In genomic region chr7:43439631-43440401, GRCh38 we compare ENCODE assay signal across 8 cellular contexts.
DNase-seq lines count a peak whose midpoint lies in the region; ATAC-seq and TF ChIP-seq lines count a peak whose summit lies in the region.

No MANE protein-coding gene starts in this region.

- H3K36me3 Mint-ChIP-seq in naive thymus-derived CD8-positive, alpha-beta T cell: no peaks in the 10 kb centered on the region

- no TSS peak for BruUV-seq in HCT116 (replicated peaks; lab: Mats Ljungman, UMichigan)

- H3K9me2 ChIP-seq in HCT116 (ENCODE audit: insufficient read depth): no peaks in the 10 kb centered on the region

- in situ Hi-C loops in G401 (cut with HindIII; ENCODE audit: low sequenced_read_pairs): no loop called here

- H3K9ac ChIP-seq in HCT116 (ENCODE audit: low read length): no peak overlapping the region

- no peaks in the 10 kb centered on the region for H3K79me2 ChIP-seq in HCT116 (ENCODE audit: insufficient read depth, low read length)

- H3K4me3 ChIP-seq in HCT116 (replicated peaks in 1 of 2; ENCODE audit: low read depth in 1 of 2, low read length in 2 of 2) (no peak overlapping the region), testis (peak overlapping the region in 1 of 2 donors; percentile 36)
- H3K4me3 ChIP-seq in effector memory CD4-positive, alpha-beta T cell (ENCODE audit: insufficient read depth, low read depth, low read length, poor library complexity, severe bottlenecking): no peak overlapping the region

- H3K4me2 ChIP-seq in HCT116 (ENCODE audit: low read length): peak overlapping the region; percentile 18

- DNase-seq in G401 (ENCODE audit: low spot score): peak; percentile 29
- peak; percentile 38 for DNase-seq in HCT116 (ENCODE audit: low read depth, low spot score)
- peak; percentile 5 for DNase-seq in NCI-H2227 (lab: John Stamatoyannopoulos, UW; ENCODE audit: unreplicated experiment)
- peak; percentile 78 for DNase-seq in activated CD4-positive, alpha-beta T cell treated with anti-CD3 and anti-CD28 coated beads for 48 hours
- DNase-seq in effector memory CD4-positive, alpha-beta T cell: peak in 2 of 3 donors; percentile 4 to 21
- peak in 8 of 10 donors; percentile 8 to 35 (median 22) for DNase-seq in naive thymus-derived CD8-positive, alpha-beta T cell
- DNase-seq in testis: peak; percentile 63
- no peak for DNase-seq in NCI-H2196 treated with DMSO at 0.1 percent for 48 hours (lab: John Stamatoyannopoulos, UW; ENCODE audit: unreplicated experiment)

- H3K4me3 Mint-ChIP-seq in naive thymus-derived CD8-positive, alpha-beta T cell: no peak overlapping the region

- H3K4me1 Mint-ChIP-seq in naive thymus-derived CD8-positive, alpha-beta T cell: peaks cover 0 to 2% (median under 1%) of the 10 kb centered on the region in 4 donors

- TF ChIP-seq RAD21 in HCT116 (IDR thresholded peaks at IDR 0.05; ENCODE audit: low read depth): peak; percentile 69

- H3K36me3 ChIP-seq in HCT116 (ENCODE audit: control insufficient read depth in 1 of 2, insufficient read depth in 2 of 2, low read length in 2 of 2): no peaks in the 10 kb centered on the region
- no peaks in the 10 kb centered on the region for H3K36me3 ChIP-seq in effector memory CD4-positive, alpha-beta T cell (ENCODE audit: control insufficient read depth, insufficient read depth, low read length)
- H3K36me3 ChIP-seq in testis (ENCODE audit: low read depth, missing control alignments): no peaks in the 10 kb centered on the region

- no peaks in the 10 kb centered on the region for H3K9me3 ChIP-seq in HCT116 (ENCODE audit: control insufficient read depth in 1 of 2, insufficient read depth in 1 of 2, low read depth in 1 of 2, low read length in 2 of 2)
- no peaks in the 10 kb centered on the region for H3K9me3 ChIP-seq in effector memory CD4-positive, alpha-beta T cell (ENCODE audit: control insufficient read depth, low read length)
- no peaks in the 10 kb centered on the region for H3K9me3 ChIP-seq in testis

- peak; percentile 99 for ATAC-seq in HCT116
- ATAC-seq in naive thymus-derived CD8-positive, alpha-beta T cell: peak; percentile 35 to 47

- no peaks in the 10 kb centered on the region for H3K9me3 Mint-ChIP-seq in naive thymus-derived CD8-positive, alpha-beta T cell

- RAD21 ChIA-PET in HCT116 (lab: Charles Lee; ENCODE audit: low non-redundant PET in 1 of 2, low total read pairs in 2 of 2, uncharacterized antibody in 2 of 2, unreplicated experiment in 2 of 2): interaction anchor here in 1 of 2 experiments (1.1 kb wide), 1 partner anchor 260 kb away, joined by 3 read pairs; no protein-coding TSS in a partner anchor

- H3K4me1 ChIP-seq in HCT116 (ENCODE audit: control insufficient read depth in 1 of 2, insufficient read depth in 2 of 2, low read length in 2 of 2) (no peaks in the 10 kb centered on the region), testis (no peaks in the 10 kb centered on the region)
- H3K4me1 ChIP-seq in effector memory CD4-positive, alpha-beta T cell (ENCODE audit: control insufficient read depth, insufficient read depth, low read length, poor library complexity, severe bottlenecking): no peaks in the 10 kb centered on the region

- CTCF ChIA-PET in HCT116 (lab: Charles Lee): interaction anchor here (0.7 to 3.3 kb wide), 16 partner anchors 9 to 1499 kb away, joined by 3 to 14 read pairs (median 6); partner anchors contain the start of genes MRPL32 and PSMA2

- H3K27me3 Mint-ChIP-seq in naive thymus-derived CD8-positive, alpha-beta T cell: peaks cover 0 to 23% (median 8%) of the 10 kb centered on the region in 5 donors

- H3K27me3 ChIP-seq in HCT116 (ENCODE audit: insufficient read depth, low read length) (no peaks in the 10 kb centered on the region), testis (no peaks in the 10 kb centered on the region)
- no peaks in the 10 kb centered on the region for H3K27me3 ChIP-seq in effector memory CD4-positive, alpha-beta T cell (replicated peaks; ENCODE audit: control insufficient read depth, insufficient read depth, low read length, poor library complexity, severe bottlenecking)

- H4K20me1 ChIP-seq in HCT116 (ENCODE audit: insufficient read depth): no peaks in the 10 kb centered on the region

- no peak for TF ChIP-seq POLR2A in HCT116 (IDR thresholded peaks at IDR 0.05; ENCODE audit: borderline replicate concordance, extremely low read depth, insufficient read depth, insufficient read length)
- TF ChIP-seq POLR2A in testis (IDR thresholded peaks at IDR 0.05): no peak

- intact Hi-C loops in HCT116 (cut with micrococcal nuclease) (loop anchor here (1.0 to 5.0 kb wide), 2 partner anchors 397 to 499 kb away; no protein-coding TSS in a partner anchor), testis (cut with DNase I; ENCODE audit: low total_unique reads) (no loop called here)

- POLR2A ChIA-PET in HCT116 (lab: Charles Lee): no interaction called here
- POLR2A ChIA-PET in naive thymus-derived CD8-positive, alpha-beta T cell (lab: Charles Lee): no interaction called here

- H3K27ac ChIP-seq in HCT116 (ENCODE audit: low read depth, low read length) (no peak overlapping the region), testis (no peak overlapping the region)
- no peak overlapping the region for H3K27ac ChIP-seq in effector memory CD4-positive, alpha-beta T cell (ENCODE audit: insufficient read depth, low read length, poor library complexity, severe bottlenecking)

- H3K27ac Mint-ChIP-seq in naive thymus-derived CD8-positive, alpha-beta T cell: peak overlapping the region in 3 of 10 donors; percentile 20 to 42 (median 32)

- WGBS in testis, 2 donors: 42 to 46% methylated on average over 14 to 15 of the region's 15 CpGs

- H2AFZ ChIP-seq in HCT116 (ENCODE audit: low read depth, low read length, poor library complexity, severe bottlenecking): no peak overlapping the region

- TF ChIP-seq CTCF in HCT116 (IDR thresholded peaks at IDR 0.05 in 2 of 3, conservative IDR thresholded peaks at IDR 0.05 in 1 of 3; ENCODE audit: borderline replicate concordance in 1 of 3, insufficient read depth in 1 of 3, low read depth in 2 of 3, low read length in 2 of 3) (peak; percentile 60 to 94 (median 91)), testis (IDR thresholded peaks at IDR 0.05) (peak; percentile 29 to 80 (median 47))

TF ChIP-seq in HCT116, 20 proteins besides CTCF, POLR2A, EP300 and RAD21:
- no peak for TF ChIP-seq MAX (IDR thresholded peaks at IDR 0.05)
- no peak for TF ChIP-seq SRF (IDR thresholded peaks at IDR 0.05; ENCODE audit: low read depth)
- TF ChIP-seq ATF3 (IDR thresholded peaks at IDR 0.05): no peak
- no peak for TF ChIP-seq POLR2AphosphoS5 (IDR thresholded peaks at IDR 0.05; ENCODE audit: low read depth, low read length)
- no peak for TF ChIP-seq CEBPB (IDR thresholded peaks at IDR 0.05; ENCODE audit: low read depth)
- no peak for TF ChIP-seq FOSL1 (IDR thresholded peaks at IDR 0.05; ENCODE audit: low read depth)
- TF ChIP-seq SP1 (IDR thresholded peaks at IDR 0.05; ENCODE audit: low read depth): no peak
- no peak for TF ChIP-seq YY1 (IDR thresholded peaks at IDR 0.05; ENCODE audit: extremely low read depth, insufficient replicate concordance, low read depth, low read length)
- no peak for TF ChIP-seq SIN3A (IDR thresholded peaks at IDR 0.05; ENCODE audit: low read depth)
- TF ChIP-seq EZH2phosphoT487 (IDR thresholded peaks at IDR 0.05; ENCODE audit: borderline replicate concordance): no peak
- TF ChIP-seq EZH2 (IDR thresholded peaks at IDR 0.05): no peak
- no peak for TF ChIP-seq CBX3 (IDR thresholded peaks at IDR 0.05; ENCODE audit: low read depth)
- no peak for TF ChIP-seq REST (IDR thresholded peaks at IDR 0.05; ENCODE audit: low read depth)
- TF ChIP-seq JUND (IDR thresholded peaks at IDR 0.05): no peak
- no peak for TF ChIP-seq EGR1 (IDR thresholded peaks at IDR 0.05; ENCODE audit: low read depth)
TF ChIP-seq in HCT116: peak in this region for 0.
